Comparison of ENCODE assay signal across 19 cellular contexts in genomic region chr19:30036154-30037129, GRCh38.
DNase-seq lines count a peak whose midpoint lies in the region; ATAC-seq, FAIRE-seq and TF ChIP-seq lines count a peak whose summit lies in the region.
"Had no signal": no experiment of that assay in that cellular context is flagged by ENCODE, and none has a peak within 500 bp of the region (broad histone marks: within the 10 kb centered on the region; RNA-seq: fewer than 3 reads in every experiment).

No MANE protein-coding gene starts in this region.

- 50% methylated on average over 8 of the region's 8 CpGs for WGBS in hepatocyte (ENCODE audit: low lambda C conversion rate, missing lambda C conversion rate)

- peak; percentile 6 for FAIRE-seq in H54 (lab: Jason Lieb, UNC)
- FAIRE-seq in astrocyte (lab: Jason Lieb, UNC), result peak; percentile 68

- H3K4me3 Mint-ChIP-seq in astrocyte (ENCODE audit: unreplicated experiment) (no peak overlapping the region), progenitor cell of endocrine pancreas (ENCODE audit: low read depth) (no peak overlapping the region)
- H3K4me3 Mint-ChIP-seq in activated T-cell treated with anti-CD3 and anti-CD28 coated beads, Interleukin-2, amount 50 U/mL, for 72 hours, result no peak overlapping the region
- H3K4me3 Mint-ChIP-seq: T-helper 17 cell had no signal

- no peak for TF ChIP-seq POLR2A in H54 (IDR thresholded peaks at IDR 0.05; ENCODE audit: low read depth, low read length)

- H3K4me1 ChIP-seq in astrocyte (ENCODE audit: insufficient read depth, low read length) (peaks cover 9% of the 10 kb centered on the region), hepatocyte (ENCODE audit: insufficient read depth) (no peaks in the 10 kb centered on the region), HAP-1 (peaks cover 7% of the 10 kb centered on the region)
- H3K4me1 ChIP-seq: BLaER1 treated with 17β-estradiol and CSF1 and Interleukin-3, amounts not matched to agents 10 nM and 100 nM; parathyroid adenoma; upper lobe of left lung had no signal

- H3K9ac ChIP-seq in astrocyte (ENCODE audit: low read length), result peak overlapping the region; percentile 56
- H3K9ac ChIP-seq: BLaER1 treated with 17β-estradiol and CSF1 and Interleukin-3, amounts not matched to agents 10 nM and 100 nM; parathyroid adenoma had no signal

- H3K9me3 ChIP-seq in astrocyte (ENCODE audit: insufficient read depth, low read depth, low read length) (no peaks in the 10 kb centered on the region), hepatocyte (ENCODE audit: low read depth) (no peaks in the 10 kb centered on the region), HAP-1 (peaks cover 13% of the 10 kb centered on the region)
- H3K9me3 ChIP-seq: upper lobe of left lung had no signal

- H3K4me2 ChIP-seq in astrocyte (ENCODE audit: low read length), result peak overlapping the region; percentile 57
- no peak overlapping the region for H3K4me2 ChIP-seq in hepatocyte
- H3K4me2 ChIP-seq: BLaER1 treated with 17β-estradiol and CSF1 and Interleukin-3, amounts not matched to agents 10 nM and 100 nM had no signal

- DNase-seq in H54 (ENCODE audit: insufficient read length, low spot score), result no peak
- DNase-seq in astrocyte (ENCODE audit: low read depth), result peak; percentile 45
- no peak for DNase-seq in hepatocyte (ENCODE audit: low spot score)
- DNase-seq in progenitor cell of endocrine pancreas (ENCODE audit: low spot score, unreplicated experiment), result no peak
- DNase-seq in activated T-cell treated with anti-CD3 and anti-CD28 coated beads, Interleukin-2, amount 50 U/mL, for 72 hours, result no peak
- DNase-seq in HAP-1 (ENCODE audit: low spot score in 2 of 2), result no peak
- no peak for DNase-seq in NCI-H1105 (lab: John Stamatoyannopoulos, UW)
- no peak for DNase-seq in NOMO-1 treated with dmso at 0.1 percent for 144 hours (lab: John Stamatoyannopoulos, UW; ENCODE audit: unreplicated experiment)
- DNase-seq: activated effector memory CD4-positive, alpha-beta T cell treated with anti-CD3 and anti-CD28 coated beads, Interleukin-2, amount 50 U/mL, for 16 hours; anterior cingulate cortex; kidney glomerular epithelial cell; NCI-H1436 treated with DMSO at 0.1 percent for 48 hours; SHP77; stimulated activated CD4-positive, alpha-beta T cell treated with anti-CD3 and anti-CD28 coated beads, Interleukin-12 subunit alpha, Interleukin-12 subunit beta, amount 100 ng/mL, for 4 hours; stimulated activated naive CD4-positive, alpha-beta T cell; T-helper 17 cell; upper lobe of left lung had no signal

- H3K79me2 ChIP-seq in astrocyte (ENCODE audit: insufficient read depth, low read length) (no peaks in the 10 kb centered on the region), hepatocyte (no peaks in the 10 kb centered on the region)

- H3K27me3 ChIP-seq in astrocyte (ENCODE audit: insufficient read depth, low read length) (no peaks in the 10 kb centered on the region), hepatocyte (no peaks in the 10 kb centered on the region), HAP-1 (ENCODE audit: low read depth) (no peaks in the 10 kb centered on the region)
- H3K27me3 ChIP-seq: BLaER1 treated with 17β-estradiol and CSF1 and Interleukin-3, amounts not matched to agents 10 nM and 100 nM; upper lobe of left lung had no signal

- peak overlapping the region; percentile 58 for H3K27ac ChIP-seq in astrocyte (ENCODE audit: low read depth, low read length)
- peak overlapping the region; percentile 13 for H3K27ac ChIP-seq in hepatocyte
- H3K27ac ChIP-seq: BLaER1 treated with 17β-estradiol and CSF1 and Interleukin-3, amounts not matched to agents 10 nM and 100 nM; parathyroid adenoma; upper lobe of left lung had no signal

- TF ChIP-seq CTCF in astrocyte (IDR thresholded peaks at IDR 0.05; ENCODE audit: insufficient read depth, low read depth, low read length), result no peak
- TF ChIP-seq CTCF in hepatocyte (IDR thresholded peaks at IDR 0.05; ENCODE audit: poor library complexity), result no peak
- no peak for TF ChIP-seq CTCF in progenitor cell of endocrine pancreas (IDR thresholded peaks at IDR 0.05; ENCODE audit: unreplicated experiment)

- H3K9me2 ChIP-seq in hepatocyte (replicated peaks; ENCODE audit: insufficient read depth), result no peaks in the 10 kb centered on the region

- H3K9me3 Mint-ChIP-seq in astrocyte (ENCODE audit: unreplicated experiment), result peaks cover 1% of the 10 kb centered on the region
- peaks cover 27% of the 10 kb centered on the region for H3K9me3 Mint-ChIP-seq in progenitor cell of endocrine pancreas (ENCODE audit: low read depth)
- H3K9me3 Mint-ChIP-seq in activated T-cell treated with anti-CD3 and anti-CD28 coated beads, Interleukin-2, amount 50 U/mL, for 72 hours, result peaks cover 15 to 17% of the 10 kb centered on the region in 2 donors

- peak overlapping the region; percentile 82 for H3K27ac Mint-ChIP-seq in astrocyte (ENCODE audit: unreplicated experiment)
- H3K27ac Mint-ChIP-seq in progenitor cell of endocrine pancreas, result peak overlapping the region; percentile 81
- H3K27ac Mint-ChIP-seq in activated T-cell treated with anti-CD3 and anti-CD28 coated beads, Interleukin-2, amount 50 U/mL, for 72 hours, result no peak overlapping the region
- H3K27ac Mint-ChIP-seq: T-helper 17 cell had no signal

- H3K27me3 Mint-ChIP-seq in astrocyte (ENCODE audit: low read depth, unreplicated experiment) (no peaks in the 10 kb centered on the region), progenitor cell of endocrine pancreas (no peaks in the 10 kb centered on the region)
- H3K27me3 Mint-ChIP-seq in activated T-cell treated with anti-CD3 and anti-CD28 coated beads, Interleukin-2, amount 50 U/mL, for 72 hours (ENCODE audit: low read depth), result no peaks in the 10 kb centered on the region
- H3K27me3 Mint-ChIP-seq: T-helper 17 cell had no signal

- peaks cover 20% of the 10 kb centered on the region for H3K4me1 Mint-ChIP-seq in astrocyte (ENCODE audit: low read depth, unreplicated experiment)
- peaks cover 21% of the 10 kb centered on the region for H3K4me1 Mint-ChIP-seq in progenitor cell of endocrine pancreas (ENCODE audit: low read depth)
- H3K4me1 Mint-ChIP-seq in activated T-cell treated with anti-CD3 and anti-CD28 coated beads, Interleukin-2, amount 50 U/mL, for 72 hours (ENCODE audit: low read depth), result peaks cover 4% of the 10 kb centered on the region
- H3K4me1 Mint-ChIP-seq: T-helper 17 cell had no signal

- H3K4me3 ChIP-seq in astrocyte (ENCODE audit: insufficient read depth, low read depth, low read length), result no peak overlapping the region
- no peak overlapping the region for H3K4me3 ChIP-seq in hepatocyte
- H3K4me3 ChIP-seq in HAP-1, result no peak overlapping the region
- H3K4me3 ChIP-seq: BLaER1 treated with 17β-estradiol and CSF1 and Interleukin-3, amounts not matched to agents 10 nM and 100 nM; upper lobe of left lung had no signal

- H3K36me3 ChIP-seq in astrocyte (ENCODE audit: insufficient read depth, low read length), result no peaks in the 10 kb centered on the region
- H3K36me3 ChIP-seq in hepatocyte (replicated peaks; ENCODE audit: insufficient read depth, low read depth), result no peaks in the 10 kb centered on the region
- peaks cover 11% of the 10 kb centered on the region for H3K36me3 ChIP-seq in HAP-1 (replicated peaks)

- H4K20me1 ChIP-seq in astrocyte (ENCODE audit: insufficient read depth, low read length), result peaks cover 4% of the 10 kb centered on the region
- H4K20me1 ChIP-seq in hepatocyte (ENCODE audit: insufficient read depth, poor library complexity, severe bottlenecking), result no peaks in the 10 kb centered on the region
- H4K20me1 ChIP-seq: BLaER1 treated with 17β-estradiol and CSF1 and Interleukin-3, amounts not matched to agents 10 nM and 100 nM had no signal

- peaks cover 9% of the 10 kb centered on the region for H3K36me3 Mint-ChIP-seq in astrocyte (ENCODE audit: low read depth, unreplicated experiment)
- H3K36me3 Mint-ChIP-seq in progenitor cell of endocrine pancreas (ENCODE audit: insufficient read depth), result peaks cover 40% of the 10 kb centered on the region
- H3K36me3 Mint-ChIP-seq in activated T-cell treated with anti-CD3 and anti-CD28 coated beads, Interleukin-2, amount 50 U/mL, for 72 hours (ENCODE audit: insufficient read depth in 2 of 2), result peaks cover 30 to 65% of the 10 kb centered on the region in 2 donors

- ATAC-seq in activated T-cell treated with anti-CD3 and anti-CD28 coated beads, Interleukin-2, amount 50 U/mL, for 72 hours (replicated peaks in 1 of 2), result no peak
- ATAC-seq: T-helper 17 cell had no signal

- in situ Hi-C loops in HAP-1 (cut with MboI; ENCODE audit: low sequenced_read_pairs), result no loop called here

- H2AFZ ChIP-seq in astrocyte (ENCODE audit: low read depth, low read length) (no peak overlapping the region), hepatocyte (no peak overlapping the region)
- H2AFZ ChIP-seq: parathyroid adenoma had no signal
